Comparison of ENCODE assay signal across 9 cellular contexts in the genomic region with DNA sequence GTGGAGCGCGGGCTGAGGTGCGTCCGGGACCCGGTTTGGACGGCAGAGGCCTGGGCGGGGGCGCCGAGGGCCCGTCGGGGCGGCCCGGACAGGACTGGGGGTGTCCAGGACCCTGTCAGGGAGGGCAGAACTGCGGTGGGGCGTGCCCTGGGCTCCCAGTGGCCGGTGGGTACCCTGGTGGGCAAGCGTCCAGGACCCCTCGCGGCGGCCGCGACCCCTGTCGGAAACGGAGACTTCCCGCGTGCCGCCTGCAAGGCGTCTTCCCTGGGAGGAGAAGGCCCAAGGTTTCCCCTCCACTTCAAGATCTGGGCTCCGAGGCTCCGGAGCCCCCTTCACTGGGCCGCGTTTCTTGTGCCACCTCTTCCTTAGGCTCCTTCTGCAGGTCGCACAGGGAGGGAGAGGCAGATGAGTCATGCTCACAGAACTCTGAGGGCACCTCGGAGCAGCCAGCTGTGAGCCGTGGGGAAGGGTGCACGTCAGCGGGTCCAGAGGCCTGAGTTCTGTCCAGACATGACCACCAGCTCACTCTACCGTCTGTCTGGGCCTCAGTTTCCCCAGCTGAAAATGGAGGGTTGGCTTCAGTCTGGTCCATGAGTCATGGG. TPM values are rescaled to one million over a fixed set of nuclear protein-coding genes. Genes with fewer than 3 reads are reported as not detected.
A peak's percentile ranks its signal among the peaks of the same experiment; 100 is the strongest.
DNase-seq lines count a peak whose midpoint lies in the region; ATAC-seq, FAIRE-seq and TF ChIP-seq lines count a peak whose summit lies in the region.
"Had no signal": no experiment of that assay in that cellular context is flagged by ENCODE, and none has a peak within 500 bp of the region (broad histone marks: within the 10 kb centered on the region; RNA-seq: fewer than 3 reads in every experiment).

No MANE protein-coding gene starts in this region.

- H3K27me3 Mint-ChIP-seq in activated naive CD8-positive, alpha-beta T cell treated with anti-CD3 and anti-CD28 coated beads, Interleukin-2, amount 10 ng/mL, durations not matched to agents 7 days and 5 days: peaks cover 44% of the 10 kb centered on the region

- peaks cover 24% of the 10 kb centered on the region for H3K4me1 Mint-ChIP-seq in activated naive CD8-positive, alpha-beta T cell treated with anti-CD3 and anti-CD28 coated beads, Interleukin-2, amount 10 ng/mL, durations not matched to agents 7 days and 5 days

- no peaks in the 10 kb centered on the region for H3K79me2 ChIP-seq in HepG2 (ENCODE audit: insufficient read depth, low read length)

- POLR2A ChIA-PET in activated naive CD8-positive, alpha-beta T cell treated with anti-CD3 and anti-CD28 coated beads, Interleukin-2, amount 10 ng/mL, durations not matched to agents 7 days and 5 days (lab: Charles Lee): interaction anchor here (1.4 to 2.0 kb wide), 2 partner anchors 44 to 47 kb away, joined by 3 to 9 read pairs; no protein-coding TSS in a partner anchor
- POLR2A ChIA-PET in HepG2 (lab: Yijun Ruan, JAX): no interaction called here

- H3K4me2 ChIP-seq in HepG2 (ENCODE audit: low read depth, low read length): peak overlapping the region; percentile 55; the same call in 1 of the 2 replicates

- H3K4me3 ChIP-seq in GM12875 (ENCODE audit: low read depth, low read length): peak overlapping the region; percentile 94
- peak overlapping the region in 1 of 3 experiments; percentile 52; a peak in 1 of 6 replicates for H3K4me3 ChIP-seq in HepG2 (replicated peaks in 1 of 3; ENCODE audit: insufficient read depth in 1 of 3, low read depth in 2 of 3, low read length in 3 of 3)

- CTCF ChIA-PET in HepG2 (lab: Yijun Ruan, JAX; ENCODE audit: low intra/inter-chr PET ratio, low total read pairs): no interaction called here

- no peak overlapping the region for H3K9ac ChIP-seq in HepG2 (ENCODE audit: insufficient read depth, low read depth, low read length)

- intact Hi-C loops in HepG2 (cut with micrococcal nuclease; ENCODE audit: unreplicated experiment): no loop called here

- WGBS in HepG2 (ENCODE audit: low lambda C conversion rate): 59% methylated on average over 30 of the region's 38 CpGs

- no peak overlapping the region for H3K27ac Mint-ChIP-seq in activated naive CD8-positive, alpha-beta T cell treated with anti-CD3 and anti-CD28 coated beads, Interleukin-2, amount 10 ng/mL, durations not matched to agents 7 days and 5 days

- peaks cover 2% of the 10 kb centered on the region for H3K36me3 Mint-ChIP-seq in activated naive CD8-positive, alpha-beta T cell treated with anti-CD3 and anti-CD28 coated beads, Interleukin-2, amount 10 ng/mL, durations not matched to agents 7 days and 5 days

- ATAC-seq in HG02759 (IDR thresholded peaks at IDR 0.05; ENCODE audit: unreplicated experiment) (peak; percentile 14), HepG2 (no peak), GM18858 (IDR thresholded peaks at IDR 0.05; ENCODE audit: unreplicated experiment) (no peak)
- no peak for ATAC-seq in activated naive CD8-positive, alpha-beta T cell treated with anti-CD3 and anti-CD28 coated beads, Interleukin-2, amount 10 ng/mL, durations not matched to agents 7 days and 5 days (ENCODE audit: low read depth)

- no peak for TF ChIP-seq POLR2A in HepG2 (IDR thresholded peaks at IDR 0.05; ENCODE audit: insufficient read depth in 1 of 2, low read depth in 2 of 2, low read length in 2 of 2)

- TF ChIP-seq CTCF in GM12875 (IDR thresholded peaks at IDR 0.05; ENCODE audit: borderline replicate concordance, insufficient read depth, low read depth, low read length) (no peak), HepG2 (CRISPR knock-in tag; IDR thresholded peaks at IDR 0.05) (no peak)

- BruUV-seq in HepG2 (replicated peaks; lab: Mats Ljungman, UMichigan): no TSS peak

- H3K36me3 ChIP-seq in HepG2 (replicated peaks in 1 of 2; ENCODE audit: control insufficient read depth in 1 of 2, insufficient read depth in 2 of 2, low read length in 2 of 2): no peaks in the 10 kb centered on the region

- TF ChIP-seq EP300 in HepG2 (IDR thresholded peaks at IDR 0.05; ENCODE audit: low read depth in 2 of 2, low read length in 2 of 2): no peak
- TF ChIP-seq EP300 in HepG2 (CRISPR knock-in tag; IDR thresholded peaks at IDR 0.05; ENCODE audit: borderline replicate concordance): no peak

- H3K27me3 ChIP-seq in HepG2 (ENCODE audit: control insufficient read depth in 1 of 2, insufficient read depth in 2 of 2, low read length in 2 of 2): peaks cover 3 to 46% of the 10 kb centered on the region in 2 experiments

- DNase-seq in activated naive CD8-positive, alpha-beta T cell treated with anti-CD3 and anti-CD28 coated beads, Interleukin-2, amount 10 ng/mL, durations not matched to agents 7 days and 5 days: no peak
- DNase-seq in HepG2 (ENCODE audit: low spot score) (no peak), ureter (ENCODE audit: low spot score) (peak; percentile 46), NCI-H187 treated with DMSO at 0.1 percent for 48 hours (lab: John Stamatoyannopoulos, UW) (no peak), NCI-H524 treated with DMSO at 0.1 percent for 48 hours (lab: John Stamatoyannopoulos, UW) (no peak)

- H3K4me3 Mint-ChIP-seq in activated naive CD8-positive, alpha-beta T cell treated with anti-CD3 and anti-CD28 coated beads, Interleukin-2, amount 10 ng/mL, durations not matched to agents 7 days and 5 days: peak overlapping the region; percentile 69

- TF ChIP-seq RAD21 in HepG2 (CRISPR knock-in tag; IDR thresholded peaks at IDR 0.05): no peak

- in situ Hi-C loops in HepG2 (cut with HindIII; ENCODE audit: extremely low pct_ligation_motif_present, low pct_unique_long_range_greater_than_20kb): no loop called here

- no peaks in the 10 kb centered on the region for H3K9me3 Mint-ChIP-seq in activated naive CD8-positive, alpha-beta T cell treated with anti-CD3 and anti-CD28 coated beads, Interleukin-2, amount 10 ng/mL, durations not matched to agents 7 days and 5 days

- no peak overlapping the region for H3K27ac ChIP-seq in HepG2 (ENCODE audit: extremely low read length, insufficient read depth, low read length)

- no peaks in the 10 kb centered on the region for H3K9me3 ChIP-seq in HepG2 (ENCODE audit: low read length)

- no peak overlapping the region for H2AFZ ChIP-seq in HepG2 (ENCODE audit: low read length)

- no peaks in the 10 kb centered on the region for H4K20me1 ChIP-seq in HepG2 (ENCODE audit: insufficient read depth, low read length)

- no peak for FAIRE-seq in HepG2 (lab: Jason Lieb, UNC)

- H3K4me1 ChIP-seq in HepG2 (ENCODE audit: insufficient read depth, low read length): peaks cover 10% of the 10 kb centered on the region

RNA-seq across cellular contexts. Expression of gene ALOX5, which starts 0.5 kb away (rescaled TPM):
- total RNA-seq in activated naive CD8-positive, alpha-beta T cell treated with anti-CD3 and anti-CD28 coated beads, Interleukin-2, amount 10 ng/mL, durations not matched to agents 7 days and 5 days: 10 to 100 TPM; 13.6 to 14.2 TPM
- total RNA-seq in HepG2 (2016; rRNA removed; fragmentation: Illumina TruSeq; extraction: Trizol): not detected in 2 replicates
- total RNA-seq in HepG2 (2016; cell fraction: cytosol; rRNA removed; fragmentation: Illumina TruSeq; extraction: Trizol; ENCODE audit: low read depth): not detected in 2 replicates
- total RNA-seq in HepG2 (2016; cell fraction: insoluble cytoplasmic fraction; rRNA removed; fragmentation: Illumina TruSeq; extraction: Trizol): not detected in 2 replicates
- total RNA-seq in HepG2 (2016; cell fraction: membrane; rRNA removed; fragmentation: Illumina TruSeq; extraction: Trizol): not detected in 2 replicates
- not detected in 2 replicates for total RNA-seq in HepG2 (2016; cell fraction: nucleus; rRNA removed; fragmentation: Illumina TruSeq; extraction: Trizol)
- 0.04 TPM in 1 of 2 replicates, not detected in the other for polyA plus RNA-seq in HepG2 (2011; rRNA removed)
- 0.01 TPM in 1 of 2 replicates, not detected in the other for polyA plus RNA-seq in HepG2 (2011; cell fraction: cytosol; rRNA removed)
- 0.73 and 0.93 TPM in 2 replicates for polyA plus RNA-seq in HepG2 (2011; cell fraction: nucleus; rRNA removed)
- polyA plus RNA-seq in HepG2 (2012): 0.25 and 0.31 TPM in 2 replicates
- not detected in 2 replicates for polyA plus RNA-seq in HepG2 (2016; cell fraction: cytosol; fragmentation: Illumina TruSeq; extraction: Trizol; ENCODE audit: low read depth)
- not detected in 2 replicates for polyA plus RNA-seq in HepG2 (2016; cell fraction: insoluble cytoplasmic fraction; fragmentation: Illumina TruSeq; extraction: Trizol; ENCODE audit: low read depth)
- polyA plus RNA-seq in HepG2 (2016; cell fraction: membrane; fragmentation: Illumina TruSeq; extraction: Trizol; ENCODE audit: low read depth): not detected in 2 replicates
- not detected in 2 replicates for polyA plus RNA-seq in HepG2 (2016; cell fraction: nucleus; fragmentation: Illumina TruSeq; extraction: Trizol; ENCODE audit: insufficient read depth, low read depth)
- 2.4 TPM in 1 of 2 replicates, not detected in the other for polyA minus RNA-seq in HepG2 (2011; rRNA and poly(A)+ RNA removed; ENCODE audit: low replicate concordance)
- not detected in 2 replicates for polyA minus RNA-seq in HepG2 (2011; cell fraction: cytosol; rRNA and poly(A)+ RNA removed)
- polyA minus RNA-seq in HepG2 (2011; cell fraction: nucleus; rRNA and poly(A)+ RNA removed): not detected in 2 replicates
- total RNA-seq in ureter: 237 TPM

RNA-seq across cellular contexts. Expression of gene OR13A1, which starts 59.1 kb away (rescaled TPM):
- total RNA-seq in activated naive CD8-positive, alpha-beta T cell treated with anti-CD3 and anti-CD28 coated beads, Interleukin-2, amount 10 ng/mL, durations not matched to agents 7 days and 5 days: under 1 TPM in 1 of 2 experiments, not detected in 1; 0.23 TPM
- total RNA-seq in HepG2 (2016; rRNA removed; fragmentation: Illumina TruSeq; extraction: Trizol): not detected in 2 replicates
- total RNA-seq in HepG2 (2016; cell fraction: cytosol; rRNA removed; fragmentation: Illumina TruSeq; extraction: Trizol; ENCODE audit: low read depth): not detected in 2 replicates
- total RNA-seq in HepG2 (2016; cell fraction: insoluble cytoplasmic fraction; rRNA removed; fragmentation: Illumina TruSeq; extraction: Trizol): not detected in 2 replicates
- not detected in 2 replicates for total RNA-seq in HepG2 (2016; cell fraction: membrane; rRNA removed; fragmentation: Illumina TruSeq; extraction: Trizol)
- total RNA-seq in HepG2 (2016; cell fraction: nucleus; rRNA removed; fragmentation: Illumina TruSeq; extraction: Trizol): not detected in 2 replicates
- not detected in 2 replicates for polyA plus RNA-seq in HepG2 (2011; rRNA removed)
- not detected in 2 replicates for polyA plus RNA-seq in HepG2 (2011; cell fraction: cytosol; rRNA removed)
- polyA plus RNA-seq in HepG2 (2011; cell fraction: nucleus; rRNA removed): 0.14 TPM in 1 of 2 replicates, not detected in the other
- polyA plus RNA-seq in HepG2 (2012): not detected in 2 replicates
- not detected in 2 replicates for polyA plus RNA-seq in HepG2 (2016; cell fraction: cytosol; fragmentation: Illumina TruSeq; extraction: Trizol; ENCODE audit: low read depth)
- polyA plus RNA-seq in HepG2 (2016; cell fraction: insoluble cytoplasmic fraction; fragmentation: Illumina TruSeq; extraction: Trizol; ENCODE audit: low read depth): not detected in 2 replicates
- polyA plus RNA-seq in HepG2 (2016; cell fraction: membrane; fragmentation: Illumina TruSeq; extraction: Trizol; ENCODE audit: low read depth): not detected in 2 replicates
- not detected in 2 replicates for polyA plus RNA-seq in HepG2 (2016; cell fraction: nucleus; fragmentation: Illumina TruSeq; extraction: Trizol; ENCODE audit: insufficient read depth, low read depth)
- polyA minus RNA-seq in HepG2 (2011; rRNA and poly(A)+ RNA removed; ENCODE audit: low replicate concordance): not detected in 2 replicates
- not detected in 2 replicates for polyA minus RNA-seq in HepG2 (2011; cell fraction: cytosol; rRNA and poly(A)+ RNA removed)
- polyA minus RNA-seq in HepG2 (2011; cell fraction: nucleus; rRNA and poly(A)+ RNA removed): not detected in 2 replicates
- total RNA-seq in ureter: 1.4 TPM
- total RNA-seq: T-helper 1 cell treated with Interleukin-12 subunit alpha and Interleukin-12 subunit beta and Interleukin-4 antibody, amounts not matched to agents 30 ng/mL and 1 ng/mL, for 36 hours had no signal

Comparison
In these comparisons a context has a peak if more than half of its experiments do, and no peak if none do; other contexts are left out.
1. RNA of gene ALOX5, which starts 0.5 kb away (total RNA-seq): 237 TPM in ureter (single experiment); 13.6 to 14.2 TPM in activated naive CD8-positive, alpha-beta T cell treated with anti-CD3 and anti-CD28 coated beads, Interleukin-2, amount 10 ng/mL, durations not matched to agents 7 days and 5 days and not detected in HepG2; every median in the first group is over 10 times any median in the second.